16 cellular contexts compared by ENCODE assay signal in genomic region chr15:100060276-100060926, GRCh38.
DNase-seq lines count a peak whose midpoint lies in the region; ATAC-seq, FAIRE-seq and TF ChIP-seq lines count a peak whose summit lies in the region.
"Had no signal": no experiment of that assay in that cellular context is flagged by ENCODE, and none has a peak within 500 bp of the region (broad histone marks: within the 10 kb centered on the region; RNA-seq: fewer than 3 reads in every experiment).

No MANE protein-coding gene starts in this region.

- POLR2A ChIA-PET in HepG2 (lab: Yijun Ruan, JAX), result no interaction called here

- no peaks in the 10 kb centered on the region for H4K20me1 ChIP-seq in HepG2 (ENCODE audit: insufficient read depth, low read length)

- H3K9me3 ChIP-seq in HepG2 (ENCODE audit: low read length), result no peaks in the 10 kb centered on the region

- H2AFZ ChIP-seq in HepG2 (ENCODE audit: low read length), result no peak overlapping the region

- no TSS peak for BruUV-seq in HepG2 (replicated peaks; lab: Mats Ljungman, UMichigan)

- no peaks in the 10 kb centered on the region for H3K4me1 Mint-ChIP-seq in activated T-helper 1 cell treated with anti-CD3 and anti-CD28 coated beads, Interleukin-12 subunit alpha, Interleukin-12 subunit beta, Interleukin-2, Interleukin-4 antibody, amounts not matched to agents 30 ng/mL and 10 ng/mL and 1 ng/mL, durations not matched to agents 14 hours and 24 hours and 36 hours (ENCODE audit: low read depth)
- H3K4me1 Mint-ChIP-seq: activated CD8-positive, alpha-beta memory T cell treated with anti-CD3 and anti-CD28 coated beads, Interleukin-2, amount 10 ng/mL, durations not matched to agents 7 days and 5 days; activated naive CD8-positive, alpha-beta T cell treated with anti-CD3 and anti-CD28 coated beads, Interleukin-2, amount 50 U/mL, for 24 hours; endodermal cell; T-helper 17 cell had no signal

- H3K4me3 Mint-ChIP-seq in activated T-helper 1 cell treated with anti-CD3 and anti-CD28 coated beads, Interleukin-12 subunit alpha, Interleukin-12 subunit beta, Interleukin-2, Interleukin-4 antibody, amounts not matched to agents 30 ng/mL and 10 ng/mL and 1 ng/mL, durations not matched to agents 14 hours and 24 hours and 36 hours, result no peak overlapping the region
- H3K4me3 Mint-ChIP-seq: activated CD8-positive, alpha-beta memory T cell treated with anti-CD3 and anti-CD28 coated beads, Interleukin-2, amount 10 ng/mL, durations not matched to agents 7 days and 5 days; activated naive CD8-positive, alpha-beta T cell treated with anti-CD3 and anti-CD28 coated beads, Interleukin-2, amount 50 U/mL, for 24 hours; endodermal cell; nephron progenitor cell; stimulated activated naive B cell treated with anti-CD40 and anti-IgM and Interleukin-4, amounts not matched to agents 10 μg/mL and 1 μg/mL and 100 μg/mL, for 72 hours; T-helper 17 cell had no signal

- H3K9me3 Mint-ChIP-seq in activated T-helper 1 cell treated with anti-CD3 and anti-CD28 coated beads, Interleukin-12 subunit alpha, Interleukin-12 subunit beta, Interleukin-2, Interleukin-4 antibody, amounts not matched to agents 30 ng/mL and 10 ng/mL and 1 ng/mL, durations not matched to agents 14 hours and 24 hours and 36 hours, result no peaks in the 10 kb centered on the region
- H3K9me3 Mint-ChIP-seq: activated naive CD8-positive, alpha-beta T cell treated with anti-CD3 and anti-CD28 coated beads, Interleukin-2, amount 50 U/mL, for 24 hours; endodermal cell; nephron progenitor cell had no signal

- H3K27ac Mint-ChIP-seq in activated T-helper 1 cell treated with anti-CD3 and anti-CD28 coated beads, Interleukin-12 subunit alpha, Interleukin-12 subunit beta, Interleukin-2, Interleukin-4 antibody, amounts not matched to agents 30 ng/mL and 10 ng/mL and 1 ng/mL, durations not matched to agents 14 hours and 24 hours and 36 hours, result no peak overlapping the region
- H3K27ac Mint-ChIP-seq: activated CD8-positive, alpha-beta memory T cell treated with anti-CD3 and anti-CD28 coated beads, Interleukin-2, amount 10 ng/mL, durations not matched to agents 7 days and 5 days; activated naive CD8-positive, alpha-beta T cell treated with anti-CD3 and anti-CD28 coated beads, Interleukin-2, amount 50 U/mL, for 24 hours; endodermal cell; nephron progenitor cell; stimulated activated naive B cell treated with anti-CD40 and anti-IgM and Interleukin-4, amounts not matched to agents 10 μg/mL and 1 μg/mL and 100 μg/mL, for 72 hours; T-helper 17 cell had no signal

- peak; percentile 52 for ATAC-seq in Right ventricle myocardium inferior
- no peak for ATAC-seq in HepG2
- ATAC-seq: activated CD8-positive, alpha-beta memory T cell treated with anti-CD3 and anti-CD28 coated beads, Interleukin-2, amount 10 ng/mL, durations not matched to agents 7 days and 5 days; activated naive CD8-positive, alpha-beta T cell treated with anti-CD3 and anti-CD28 coated beads, Interleukin-2, amount 50 U/mL, for 24 hours; stimulated activated naive B cell treated with anti-CD40 and anti-IgM and Interleukin-4, amounts not matched to agents 10 μg/mL and 1 μg/mL and 100 μg/mL, for 72 hours; T-helper 17 cell had no signal

- peaks cover 4 to 48% of the 10 kb centered on the region in 2 experiments; a peak in 3 of 5 replicates for H3K27me3 ChIP-seq in HepG2 (ENCODE audit: control insufficient read depth in 1 of 2, insufficient read depth in 2 of 2, low read length in 2 of 2)

- WGBS in HepG2 (ENCODE audit: low lambda C conversion rate), result 8% methylated on average over 9 of the region's 10 CpGs

- H3K4me2 ChIP-seq in HepG2 (ENCODE audit: low read depth, low read length), result no peak overlapping the region

- no peaks in the 10 kb centered on the region for H3K27me3 Mint-ChIP-seq in activated T-helper 1 cell treated with anti-CD3 and anti-CD28 coated beads, Interleukin-12 subunit alpha, Interleukin-12 subunit beta, Interleukin-2, Interleukin-4 antibody, amounts not matched to agents 30 ng/mL and 10 ng/mL and 1 ng/mL, durations not matched to agents 14 hours and 24 hours and 36 hours (ENCODE audit: insufficient read depth)
- H3K27me3 Mint-ChIP-seq: activated CD8-positive, alpha-beta memory T cell treated with anti-CD3 and anti-CD28 coated beads, Interleukin-2, amount 10 ng/mL, durations not matched to agents 7 days and 5 days; activated naive CD8-positive, alpha-beta T cell treated with anti-CD3 and anti-CD28 coated beads, Interleukin-2, amount 50 U/mL, for 24 hours had no signal

- H3K27ac ChIP-seq in epithelial cell of prostate (peak overlapping the region; percentile 42), HepG2 (ENCODE audit: extremely low read length, insufficient read depth, low read length) (no peak overlapping the region)

- FAIRE-seq in HepG2 (lab: Jason Lieb, UNC), result no peak

- TF ChIP-seq EP300 in HepG2 (IDR thresholded peaks at IDR 0.05; ENCODE audit: low read depth in 2 of 2, low read length in 2 of 2) (no peak), HepG2 (CRISPR knock-in tag; IDR thresholded peaks at IDR 0.05; ENCODE audit: borderline replicate concordance) (no peak)

- TF ChIP-seq POLR2A in HepG2 (IDR thresholded peaks at IDR 0.05; ENCODE audit: insufficient read depth in 1 of 2, low read depth in 2 of 2, low read length in 2 of 2), result no peak

- H3K79me2 ChIP-seq in HepG2 (ENCODE audit: insufficient read depth, low read length), result no peaks in the 10 kb centered on the region

- no peak for DNase-seq in Right ventricle myocardium inferior (ENCODE audit: missing footprints)
- DNase-seq in cardiac septum (ENCODE audit: low spot score), result no peak
- no peak for DNase-seq in epithelial cell of prostate (ENCODE audit: low read depth, low spot score)
- DNase-seq in medulla oblongata (ENCODE audit: extremely low spot score), result peak; percentile 21
- no peak for DNase-seq in HepG2 (ENCODE audit: low spot score)
- no peak for DNase-seq in cortex of kidney (lab: John Stamatoyannopoulos, UW)
- no peak for DNase-seq in T1000 (lab: John Stamatoyannopoulos, UW)
- DNase-seq in activated T-helper 1 cell treated with anti-CD3 and anti-CD28 coated beads, Interleukin-12 subunit alpha, Interleukin-12 subunit beta, Interleukin-2, Interleukin-4 antibody, amounts not matched to agents 30 ng/mL and 10 ng/mL and 1 ng/mL, durations not matched to agents 14 hours and 24 hours and 36 hours (ENCODE audit: low spot score), result no peak
- DNase-seq: 8988T; activated CD8-positive, alpha-beta memory T cell treated with anti-CD3 and anti-CD28 coated beads, Interleukin-2, amount 10 ng/mL, durations not matched to agents 7 days and 5 days; activated naive CD8-positive, alpha-beta T cell treated with anti-CD3 and anti-CD28 coated beads, Interleukin-2, amount 50 U/mL, for 24 hours; endodermal cell; NCI-H1694; nephron progenitor cell; stimulated activated naive B cell treated with anti-CD40 and anti-IgM and Interleukin-4, amounts not matched to agents 10 μg/mL and 1 μg/mL and 100 μg/mL, for 72 hours; T-helper 17 cell had no signal

- in situ Hi-C loops in HepG2 (cut with HindIII; ENCODE audit: extremely low pct_ligation_motif_present, low pct_unique_long_range_greater_than_20kb), result no loop called here

- no peak overlapping the region for H3K4me3 ChIP-seq in HepG2 (replicated peaks in 1 of 3; ENCODE audit: insufficient read depth in 1 of 3, low read depth in 2 of 3, low read length in 3 of 3)

- H3K36me3 Mint-ChIP-seq in activated T-helper 1 cell treated with anti-CD3 and anti-CD28 coated beads, Interleukin-12 subunit alpha, Interleukin-12 subunit beta, Interleukin-2, Interleukin-4 antibody, amounts not matched to agents 30 ng/mL and 10 ng/mL and 1 ng/mL, durations not matched to agents 14 hours and 24 hours and 36 hours (ENCODE audit: low read depth), result no peaks in the 10 kb centered on the region
- H3K36me3 Mint-ChIP-seq: activated CD8-positive, alpha-beta memory T cell treated with anti-CD3 and anti-CD28 coated beads, Interleukin-2, amount 10 ng/mL, durations not matched to agents 7 days and 5 days; stimulated activated naive B cell treated with anti-CD40 and anti-IgM and Interleukin-4, amounts not matched to agents 10 μg/mL and 1 μg/mL and 100 μg/mL, for 72 hours had no signal

- no peak for TF ChIP-seq RAD21 in HepG2 (CRISPR knock-in tag; IDR thresholded peaks at IDR 0.05)

- no peak for TF ChIP-seq CTCF in HepG2 (CRISPR knock-in tag; IDR thresholded peaks at IDR 0.05)

- intact Hi-C loops in Right ventricle myocardium inferior (cut with DNase I) (loop anchor here (2.0 kb wide), 1 partner anchor 54 kb away; no protein-coding TSS in a partner anchor), cardiac septum (cut with DNase I) (no loop called here), HepG2 (cut with micrococcal nuclease; ENCODE audit: unreplicated experiment) (no loop called here)
- intact Hi-C loops in activated T-helper 1 cell treated with anti-CD3 and anti-CD28 coated beads, Interleukin-12 subunit alpha, Interleukin-12 subunit beta, Interleukin-2, Interleukin-4 antibody, amounts not matched to agents 30 ng/mL and 10 ng/mL and 1 ng/mL, durations not matched to agents 14 hours and 24 hours and 36 hours (cut with micrococcal nuclease), result no loop called here

- H3K4me1 ChIP-seq in HepG2 (ENCODE audit: insufficient read depth, low read length), result no peaks in the 10 kb centered on the region

- CTCF ChIA-PET in HepG2 (lab: Yijun Ruan, JAX; ENCODE audit: low intra/inter-chr PET ratio, low total read pairs), result no interaction called here

- H3K36me3 ChIP-seq in HepG2 (replicated peaks in 1 of 2; ENCODE audit: control insufficient read depth in 1 of 2, insufficient read depth in 2 of 2, low read length in 2 of 2), result no peaks in the 10 kb centered on the region

- no peak overlapping the region for H3K9ac ChIP-seq in HepG2 (ENCODE audit: insufficient read depth, low read depth, low read length)

TF ChIP-seq in HepG2, 621 proteins besides CTCF, POLR2A, EP300 and RAD21 (continues in another document):
- no peak for TF ChIP-seq ZNF709 (CRISPR knock-in tag; IDR thresholded peaks at IDR 0.05)
- TF ChIP-seq ZNF430 (CRISPR knock-in tag; IDR thresholded peaks at IDR 0.05), result no peak
